In the genomic region with DNA sequence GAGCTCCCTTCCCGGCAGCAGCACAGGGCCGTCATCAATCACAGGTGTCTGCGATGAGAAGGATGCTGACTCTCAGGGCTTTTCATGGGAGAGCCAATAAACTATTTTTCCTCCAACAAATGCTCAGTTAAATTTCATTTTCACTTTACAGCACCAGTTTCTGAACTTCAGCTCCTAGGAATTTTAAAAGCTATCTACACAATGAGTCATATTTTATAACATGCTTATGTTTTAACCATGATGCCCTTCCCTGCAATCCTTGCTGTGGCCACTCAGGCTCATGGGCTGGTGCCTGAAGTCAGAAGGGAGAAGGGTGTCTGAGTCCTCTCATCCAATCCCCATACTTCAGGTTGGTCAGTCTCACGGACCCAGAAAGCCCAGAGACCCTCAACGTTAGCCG, we compare ENCODE assay signal across 18 cellular contexts.
DNase-seq lines count a peak whose midpoint lies in the region; ATAC-seq and TF ChIP-seq lines count a peak whose summit lies in the region.
"Had no signal": no experiment of that assay in that cellular context is flagged by ENCODE, and none has a peak within 500 bp of the region (broad histone marks: within the 10 kb centered on the region; RNA-seq: fewer than 3 reads in every experiment).

No MANE protein-coding gene starts in this region.

- H3K9me3 ChIP-seq in AG04450 (ENCODE audit: control insufficient read depth, insufficient read depth, low read length), result no peaks in the 10 kb centered on the region
- H3K9me3 ChIP-seq: BE2C, gastroesophageal sphincter had no signal

- H3K4me3 ChIP-seq in AG04450 (ENCODE audit: low read depth, low read length), result peak overlapping the region; percentile 34; the same call in 1 of the 2 replicates
- no peak overlapping the region for H3K4me3 ChIP-seq in kidney epithelial cell (ENCODE audit: low read depth, low read length)
- H3K4me3 ChIP-seq: gastroesophageal sphincter had no signal

- H3K27me3 ChIP-seq in AG04450 (ENCODE audit: control insufficient read depth, insufficient read depth, low read length), result no peaks in the 10 kb centered on the region
- H3K27me3 ChIP-seq in kidney epithelial cell (ENCODE audit: control insufficient read depth, insufficient read depth, low read length), result no peaks in the 10 kb centered on the region
- H3K27me3 ChIP-seq: BE2C, gastroesophageal sphincter had no signal

- CTCF ChIA-PET in AG04450 (lab: Charles Lee), result interaction anchor here (0.6 to 1.2 kb wide), 4 partner anchors 9 to 459 kb away, joined by 3 to 4 read pairs (median 3); no protein-coding TSS in a partner anchor

- POLR2A ChIA-PET in AG04450 (lab: Yijun Ruan, JAX), result interaction anchor here (1.0 kb wide), 1 partner anchor 1290 kb away, joined by 3 read pairs; the partner anchor contains the start of gene RNF149

- TF ChIP-seq CTCF in AG04450 (IDR thresholded peaks at IDR 0.05; ENCODE audit: low read depth, low read length) (peak; percentile 19; the same call in 1 of the 2 replicates), kidney epithelial cell (IDR thresholded peaks at IDR 0.05; ENCODE audit: insufficient read depth, low read length, poor library complexity, severe bottlenecking) (no peak)

- H3K36me3 ChIP-seq in kidney epithelial cell (ENCODE audit: control insufficient read depth, insufficient read depth, low read length), result no peaks in the 10 kb centered on the region
- H3K36me3 ChIP-seq: BE2C, gastroesophageal sphincter had no signal

- DNase-seq in AG04450 (ENCODE audit: low read depth, low spot score), result peak; percentile 60
- DNase-seq in HT1080 (ENCODE audit: low read depth), result peak; percentile 70
- peak; percentile 61 for DNase-seq in astrocyte of the hippocampus (ENCODE audit: low read depth, low spot score)
- DNase-seq in kidney epithelial cell (ENCODE audit: low read depth), result peak; percentile 9
- DNase-seq in SK-N-DZ (ENCODE audit: low spot score), result no peak
- DNase-seq in T-helper 1 cell, result no peak
- no peak for DNase-seq in NOMO-1 treated with DMSO at 0.1 percent for 48 hours (lab: John Stamatoyannopoulos, UW; ENCODE audit: unreplicated experiment)
- DNase-seq: activated CD8-positive, alpha-beta memory T cell treated with anti-CD3 and anti-CD28 coated beads, Interleukin-2, amount 10 ng/mL, durations not matched to agents 7 days and 5 days; BE2C; cortex of kidney; DMS79; KG1; NCI-H187; NCI-H69; stimulated activated CD4-positive, alpha-beta T cell treated with anti-CD3 and anti-CD28 coated beads, Interleukin-4, amount 100 ng/mL, for 1 hour had no signal

- H3K27ac ChIP-seq in AG04450 (ENCODE audit: low read depth, low read length), result peak overlapping the region; percentile 90

- no peak for ATAC-seq in HG02763 (IDR thresholded peaks at IDR 0.05; ENCODE audit: unreplicated experiment)
- ATAC-seq: activated CD8-positive, alpha-beta memory T cell treated with anti-CD3 and anti-CD28 coated beads, Interleukin-2, amount 10 ng/mL, durations not matched to agents 7 days and 5 days; gastroesophageal sphincter; stimulated activated effector memory CD8-positive, alpha-beta T cell treated with anti-CD3 and anti-CD28 coated beads, Interleukin-12 subunit alpha, Interleukin-12 subunit beta, amount 100 ng/mL, for 72 hours had no signal

Comparison
In these comparisons a context has a peak if more than half of its experiments do, and no peak if none do; other contexts are left out.
1. DNase-seq: peak in AG04450 (single experiment), HT1080 (single experiment), astrocyte of the hippocampus (single experiment) and kidney epithelial cell (single experiment); none in SK-N-DZ (single experiment), T-helper 1 cell (0 of 5) and NOMO-1 treated with DMSO at 0.1 percent for 48 hours (single experiment).